12 cellular contexts compared by ENCODE assay signal in the genomic region with DNA sequence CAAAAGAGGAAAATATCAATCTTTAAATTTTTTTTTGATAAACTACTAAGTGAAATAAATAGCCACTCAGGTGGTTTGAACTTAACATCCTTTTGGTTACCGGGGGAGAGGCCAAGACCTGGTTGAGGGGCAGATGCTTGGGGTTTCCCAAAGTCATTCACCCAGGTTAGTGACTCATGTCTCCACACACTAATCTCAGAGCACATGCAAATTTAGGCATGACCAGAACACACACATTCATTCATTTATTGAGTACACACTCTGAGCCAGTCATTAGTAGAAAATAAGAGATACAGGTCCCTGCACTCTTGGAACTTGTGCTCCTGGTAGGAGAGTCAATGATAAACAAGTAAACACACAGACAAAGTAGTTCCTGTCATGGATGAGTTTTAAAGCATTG. TPM values are rescaled to one million over a fixed set of nuclear protein-coding genes. Genes with fewer than 3 reads are reported as not detected.
A peak's percentile ranks its signal among the peaks of the same experiment; 100 is the strongest.
DNase-seq lines count a peak whose midpoint lies in the region; ATAC-seq and TF ChIP-seq lines count a peak whose summit lies in the region.
"Had no signal": no experiment of that assay in that cellular context is flagged by ENCODE, and none has a peak within 500 bp of the region (broad histone marks: within the 10 kb centered on the region; RNA-seq: fewer than 3 reads in every experiment).

No MANE protein-coding gene starts in this region.

- H3K9me3 Mint-ChIP-seq in activated T-cell treated with anti-CD3 and anti-CD28 coated beads, Interleukin-2, amount 50 U/mL, for 72 hours: peaks cover 3 to 6% of the 10 kb centered on the region in 2 donors

- H3K27ac Mint-ChIP-seq in activated T-cell treated with anti-CD3 and anti-CD28 coated beads, Interleukin-2, amount 50 U/mL, for 72 hours: no peak overlapping the region

- H3K36me3 ChIP-seq in PC-9 (ENCODE audit: low read depth): no peaks in the 10 kb centered on the region
- H3K36me3 ChIP-seq: cardiac muscle cell, uterus had no signal

- no peak for TF ChIP-seq CTCF in PC-9 (conservative IDR thresholded peaks at IDR 0.05)

- POLR2A ChIA-PET in PC-9 (lab: Charles Lee; ENCODE audit: unreplicated experiment): no interaction called here

- no peak overlapping the region for H3K4me3 ChIP-seq in PC-9
- H3K4me3 ChIP-seq: cardiac muscle cell, K562, uterus had no signal

- H3K27me3 ChIP-seq in PC-9 (ENCODE audit: insufficient read depth, low read depth): no peaks in the 10 kb centered on the region
- H3K27me3 ChIP-seq: uterus had no signal

- no peaks in the 10 kb centered on the region for H4K20me1 ChIP-seq in PC-9 (ENCODE audit: insufficient read depth)

- no peaks in the 10 kb centered on the region for H3K9me3 ChIP-seq in PC-9 (ENCODE audit: insufficient read depth, low read depth)
- H3K9me3 ChIP-seq: uterus had no signal

- peaks cover 2 to 3% of the 10 kb centered on the region in 2 donors for H3K36me3 Mint-ChIP-seq in activated T-cell treated with anti-CD3 and anti-CD28 coated beads, Interleukin-2, amount 50 U/mL, for 72 hours (ENCODE audit: insufficient read depth in 2 of 2)

- no peak overlapping the region for H2AFZ ChIP-seq in PC-9

- H3K9me2 ChIP-seq in PC-9 (ENCODE audit: insufficient read depth): no peaks in the 10 kb centered on the region

- CTCF ChIA-PET in PC-9 (lab: Charles Lee): no interaction called here

- no peak overlapping the region for H3K4me2 ChIP-seq in PC-9

- H3K79me2 ChIP-seq in PC-9 (ENCODE audit: low read depth): no peaks in the 10 kb centered on the region

- peaks cover 54% of the 10 kb centered on the region for H3K27me3 Mint-ChIP-seq in activated T-cell treated with anti-CD3 and anti-CD28 coated beads, Interleukin-2, amount 50 U/mL, for 72 hours (ENCODE audit: low read depth)

- DNase-seq in activated T-cell treated with anti-CD3 and anti-CD28 coated beads, Interleukin-2, amount 50 U/mL, for 72 hours: peak; percentile 52 to 65
- DNase-seq in activated T-cell treated with anti-CD3 and anti-CD28 coated beads for 4 hours (no peak), renal cortical epithelial cell (ENCODE audit: low read depth) (peak; percentile 67), iPS-NIHi11 (ENCODE audit: low spot score) (no peak), UCSD-AML1 (lab: John Stamatoyannopoulos, UW; ENCODE audit: unreplicated experiment) (no peak), PC-9 (no peak)
- DNase-seq: glutamatergic neuron, uterus had no signal

- intact Hi-C loops in PC-9 (cut with micrococcal nuclease; ENCODE audit: unreplicated experiment): no loop called here

- H3K27ac ChIP-seq in PC-9: no peak overlapping the region
- H3K27ac ChIP-seq: cardiac muscle cell, uterus had no signal

- H3F3A ChIP-seq in PC-9 (ENCODE audit: insufficient read depth, low read depth): no peaks in the 10 kb centered on the region

- BruUV-seq in PC-9 (replicated peaks; lab: Mats Ljungman, UMichigan): no TSS peak

- peaks cover 22% of the 10 kb centered on the region for H3K4me1 Mint-ChIP-seq in activated T-cell treated with anti-CD3 and anti-CD28 coated beads, Interleukin-2, amount 50 U/mL, for 72 hours (ENCODE audit: low read depth)

- peak; percentile 98 to 99 for ATAC-seq in activated T-cell treated with anti-CD3 and anti-CD28 coated beads, Interleukin-2, amount 50 U/mL, for 72 hours (replicated peaks in 1 of 2)
- ATAC-seq in GM21526 (IDR thresholded peaks at IDR 0.05; ENCODE audit: low FRiP score, unreplicated experiment) (peak; percentile 72), HG03175 (IDR thresholded peaks at IDR 0.05; ENCODE audit: unreplicated experiment) (peak; percentile 71)
- ATAC-seq: K562 had no signal

- no peaks in the 10 kb centered on the region for H3K4me1 ChIP-seq in PC-9 (replicated peaks; ENCODE audit: insufficient read depth)
- H3K4me1 ChIP-seq: uterus had no signal

- H3K4me3 Mint-ChIP-seq in activated T-cell treated with anti-CD3 and anti-CD28 coated beads, Interleukin-2, amount 50 U/mL, for 72 hours: no peak overlapping the region

RNA-seq across cellular contexts. Expression of a gene that starts 7.3 kb away (rescaled TPM):
- total RNA-seq in activated T-cell treated with anti-CD3 and anti-CD28 coated beads, Interleukin-2, amount 50 U/mL, for 72 hours: under 1 TPM; 0.28 to 0.31 TPM
- total RNA-seq in renal cortical epithelial cell (2.7 and 2.8 TPM in 2 replicates), PC-9 (2021) (4.2 and 5.1 TPM in 2 replicates)

RNA-seq across cellular contexts. Expression of a gene that starts 40.4 kb away (rescaled TPM):
- 1 to 10 TPM; 2.4 to 2.5 TPM for total RNA-seq in activated T-cell treated with anti-CD3 and anti-CD28 coated beads, Interleukin-2, amount 50 U/mL, for 72 hours
- total RNA-seq in renal cortical epithelial cell: not detected in 2 replicates
- not detected in 2 replicates for total RNA-seq in PC-9 (2021)
- total RNA-seq: cardiac muscle cell had no signal

Comparison
In these comparisons a context has a peak if more than half of its experiments do, and no peak if none do; other contexts are left out.
1. DNase-seq: peak in activated T-cell treated with anti-CD3 and anti-CD28 coated beads, Interleukin-2, amount 50 U/mL, for 72 hours (2 of 2) and renal cortical epithelial cell (single experiment); none in activated T-cell treated with anti-CD3 and anti-CD28 coated beads for 4 hours (single experiment), iPS-NIHi11 (single experiment), UCSD-AML1 (single experiment) and PC-9 (0 of 2).
2. Peak in every context shown above with its lines, with median percentiles within 50 percentile points of each other: ATAC-seq.